ENCODE assay signal across 8 cellular contexts in genomic region chr19:2095338-2095938, GRCh38. TPM values are rescaled to one million over a fixed set of nuclear protein-coding genes. Genes with fewer than 3 reads are reported as not detected.
A peak's percentile ranks its signal among the peaks of the same experiment; 100 is the strongest.
DNase-seq lines count a peak whose midpoint lies in the region; ATAC-seq, FAIRE-seq and TF ChIP-seq lines count a peak whose summit lies in the region.

No MANE protein-coding gene starts in this region.

- peak overlapping the region; percentile 87 for H3K4me3 ChIP-seq in PC-3 (ENCODE audit: low read length)
- peak overlapping the region; percentile 69 to 86 (median 74) for H3K4me3 ChIP-seq in pancreas

- H3K79me2 ChIP-seq in PC-3 (ENCODE audit: low read length) = peaks cover 29% of the 10 kb centered on the region

- no peak for FAIRE-seq in pancreas (lab: Jason Lieb, UNC)

- peaks cover 15% of the 10 kb centered on the region for H3K4me1 ChIP-seq in PC-3 (ENCODE audit: insufficient read depth, low read length)
- peaks cover 0 to 19% (median 7%) of the 10 kb centered on the region in 3 donors for H3K4me1 ChIP-seq in pancreas

- no peaks in the 10 kb centered on the region for H3K9me2 ChIP-seq in PC-3 (replicated peaks; ENCODE audit: low read length)

- H3K27ac ChIP-seq in PC-3 (ENCODE audit: low read length) = peak overlapping the region; percentile 71; the same call in 1 of the 2 replicates
- peak overlapping the region; percentile 88 to 97 (median 92) for H3K27ac ChIP-seq in pancreas

- 61 to 77% methylated on average over 39 of the region's 39 CpGs for WGBS in pancreas, 2 donors

- TSS peak; percentile 61 for BruUV-seq in PC-3 (replicated peaks; lab: Mats Ljungman, UMichigan)

- H3K9ac ChIP-seq in PC-3 (ENCODE audit: low read length) = peak overlapping the region; percentile 82

- H3K36me3 ChIP-seq in PC-3 (ENCODE audit: low read depth, low read length) (no peaks in the 10 kb centered on the region), pancreas (peaks cover 0 to 10% (median 8%) of the 10 kb centered on the region in 3 donors)

- peak overlapping the region; percentile 94 for H3K4me3 Mint-ChIP-seq in endothelial cell (ENCODE audit: unreplicated experiment)

- in situ Hi-C loops in Caki2 (cut with HindIII; ENCODE audit: low pct_unique_long_range_greater_than_20kb, low sequenced_read_pairs) = no loop called here

- peak overlapping the region; percentile 50; the same call in 1 of the 2 replicates for H2AFZ ChIP-seq in PC-3 (ENCODE audit: low read length)

- peak overlapping the region; percentile 91 for H3K4me2 ChIP-seq in PC-3 (ENCODE audit: low read length)

- POLR2A ChIA-PET in PC-3 (lab: Charles Lee; ENCODE audit: unreplicated experiment) = no interaction called here

- peaks cover 9% of the 10 kb centered on the region for H3K27me3 Mint-ChIP-seq in endothelial cell (ENCODE audit: unreplicated experiment)

- CTCF ChIA-PET in PC-3 (lab: Charles Lee) = no interaction called here

- H3F3A ChIP-seq in PC-3 (ENCODE audit: low read length, unreplicated experiment) = no peaks in the 10 kb centered on the region

- H4K20me1 ChIP-seq in PC-3 (ENCODE audit: low read length) = no peaks in the 10 kb centered on the region

- H3K9me3 ChIP-seq in PC-3 (ENCODE audit: low read length) (no peaks in the 10 kb centered on the region), pancreas (no peaks in the 10 kb centered on the region)

- peaks cover 26% of the 10 kb centered on the region for H3K4me1 Mint-ChIP-seq in endothelial cell (ENCODE audit: unreplicated experiment)

- ATAC-seq in PC-3 (no peak), pancreas (no peak), GM18870 (IDR thresholded peaks at IDR 0.05; ENCODE audit: unreplicated experiment) (no peak), HG03354 (IDR thresholded peaks at IDR 0.05; ENCODE audit: poor library complexity, severe bottlenecking, unreplicated experiment) (no peak)

- H3K27ac Mint-ChIP-seq in endothelial cell (ENCODE audit: unreplicated experiment) = peak overlapping the region; percentile 92

- H3K9me3 Mint-ChIP-seq in endothelial cell (ENCODE audit: unreplicated experiment) = no peaks in the 10 kb centered on the region

- H3K36me3 Mint-ChIP-seq in endothelial cell (ENCODE audit: low read depth, unreplicated experiment) = peaks cover 4% of the 10 kb centered on the region

- peak; percentile 14 for DNase-seq in Caki2 (ENCODE audit: low read depth)
- no peak for DNase-seq in PC-3
- DNase-seq in endothelial cell (ENCODE audit: low spot score) = no peak
- DNase-seq in pancreas = peak; percentile 39 to 79 (median 55)
- no peak for DNase-seq in GM20000 (ENCODE audit: low spot score)
- DNase-seq in NCI-H446 treated with DMSO at 0.1 percent for 48 hours (lab: John Stamatoyannopoulos, UW) = no peak

- no peak for TF ChIP-seq CTCF in PC-3 (conservative IDR thresholded peaks at IDR 0.05; ENCODE audit: low read depth, low read length)
- TF ChIP-seq CTCF in endothelial cell (IDR thresholded peaks at IDR 0.05; ENCODE audit: unreplicated experiment) = no peak
- TF ChIP-seq CTCF in pancreas (IDR thresholded peaks at IDR 0.05) = no peak
- TF ChIP-seq CTCF in GM20000 (IDR thresholded peaks at IDR 0.05; ENCODE audit: extremely low read depth, missing control alignments) = no peak

- H3K27me3 ChIP-seq in PC-3 (ENCODE audit: low read length) (no peaks in the 10 kb centered on the region), pancreas (no peaks in the 10 kb centered on the region)

- intact Hi-C loops in PC-3 (cut with micrococcal nuclease) = loop anchor here (5.0 kb wide), 1 partner anchor 57 kb away; the partner anchor contains the start of gene AP3D1
- intact Hi-C loops in pancreas (cut with DNase I) = no loop called here

RNA-seq across cellular contexts. Expression of gene MOB3A, which starts 0.7 kb away (rescaled TPM):
- total RNA-seq in Caki2 (2014; rRNA removed; shearing (Covaris generic); ENCODE audit: low replicate concordance) = 13.3 and 28.9 TPM in 2 replicates
- total RNA-seq in PC-3 (2014; rRNA removed) = 15.1 and 24.8 TPM in 2 replicates
- total RNA-seq in endothelial cell (ENCODE audit: unreplicated experiment) = 88.5 TPM
- 10 to 100 TPM; 14.5 to 26.0 (median 17.4) TPM for total RNA-seq in pancreas
- polyA plus RNA-seq in pancreas = 10 to 100 TPM in 1 of 2 donors, 1 to 10 TPM in 1; 9.2 to 11.1 TPM

RNA-seq across cellular contexts. Expression of gene IZUMO4, which starts 1.3 kb away (rescaled TPM):
- total RNA-seq in Caki2 (2014; rRNA removed; shearing (Covaris generic); ENCODE audit: low replicate concordance) = not detected in 2 replicates
- total RNA-seq in PC-3 (2014; rRNA removed) = 1.0 and 3.6 TPM in 2 replicates
- total RNA-seq in endothelial cell (ENCODE audit: unreplicated experiment) = 8.9 TPM
- total RNA-seq in pancreas = 10 to 100 TPM in 1 of 6 donors, 1 to 10 TPM in 5; 5.2 to 10.5 (median 7.0) TPM
- polyA plus RNA-seq in pancreas = 10 to 100 TPM; 32.8 to 42.2 TPM

RNA-seq across cellular contexts. Expression of gene MKNK2, which starts 44.4 kb away (rescaled TPM):
- 72.0 and 78.8 TPM in 2 replicates for total RNA-seq in Caki2 (2014; rRNA removed; shearing (Covaris generic); ENCODE audit: low replicate concordance)
- 95.4 and 96.8 TPM in 2 replicates for total RNA-seq in PC-3 (2014; rRNA removed)
- total RNA-seq in endothelial cell (ENCODE audit: unreplicated experiment) = 228 TPM
- 100 to 1,000 TPM; 178 to 446 (median 252) TPM for total RNA-seq in pancreas
- polyA plus RNA-seq in pancreas = 100 to 1,000 TPM; 102 to 143 TPM

RNA-seq across cellular contexts. Expression of gene AP3D1, which starts 55.9 kb away (rescaled TPM):
- total RNA-seq in Caki2 (2014; rRNA removed; shearing (Covaris generic); ENCODE audit: low replicate concordance) = 59.0 and 69.3 TPM in 2 replicates
- total RNA-seq in PC-3 (2014; rRNA removed) (103 and 142 TPM in 2 replicates), endothelial cell (ENCODE audit: unreplicated experiment) (169 TPM), pancreas (100 to 1,000 TPM in 1 of 6 donors, 10 to 100 TPM in 5; 75.2 to 105 (median 83.9) TPM)
- 100 to 1,000 TPM in 1 of 2 donors, 10 to 100 TPM in 1; 88.3 to 102 TPM for polyA plus RNA-seq in pancreas

Comparison
In these comparisons a context has a peak if more than half of its experiments do, and no peak if none do; other contexts are left out.
1. DNase-seq: peak in Caki2 (single experiment) and pancreas (6 of 6); none in PC-3 (single experiment), endothelial cell (single experiment), GM20000 (single experiment) and NCI-H446 treated with DMSO at 0.1 percent for 48 hours (single experiment).